12 cellular contexts compared by ENCODE assay signal in genomic region chr6:144778773-144779531, GRCh38.
DNase-seq lines count a peak whose midpoint lies in the region; ATAC-seq and TF ChIP-seq lines count a peak whose summit lies in the region.
"Had no signal": no experiment of that assay in that cellular context is flagged by ENCODE, and none has a peak within 500 bp of the region (broad histone marks: within the 10 kb centered on the region; RNA-seq: fewer than 3 reads in every experiment).

No MANE protein-coding gene starts in this region.

- H3K27me3 Mint-ChIP-seq in chondrocyte (ENCODE audit: low read depth), result no peaks in the 10 kb centered on the region

- H3K4me1 Mint-ChIP-seq in chondrocyte (ENCODE audit: low read depth), result no peaks in the 10 kb centered on the region
- H3K4me1 Mint-ChIP-seq: nephron had no signal

- H3K4me3 ChIP-seq in cardiac muscle cell (no peak overlapping the region), right cardiac atrium (ENCODE audit: low read length) (no peak overlapping the region), upper lobe of right lung (no peak overlapping the region)

- H3K4me1 ChIP-seq in cardiac muscle cell (ENCODE audit: low read depth) (no peaks in the 10 kb centered on the region), right cardiac atrium (ENCODE audit: control insufficient read depth, insufficient read depth, low read length) (no peaks in the 10 kb centered on the region), upper lobe of right lung (no peaks in the 10 kb centered on the region)

- TF ChIP-seq CTCF in cardiac muscle cell (IDR thresholded peaks at IDR 0.05; ENCODE audit: low read depth, low read length) (peak; percentile 28), chondrocyte (IDR thresholded peaks at IDR 0.05) (peak; percentile 51), upper lobe of right lung (IDR thresholded peaks at IDR 0.05) (no peak)

- no peak overlapping the region for H3K27ac ChIP-seq in cardiac muscle cell
- no peak overlapping the region for H3K27ac ChIP-seq in right cardiac atrium (ENCODE audit: low read length)
- no peak overlapping the region for H3K27ac ChIP-seq in upper lobe of right lung

- peaks cover 23% of the 10 kb centered on the region for H3K36me3 Mint-ChIP-seq in chondrocyte (ENCODE audit: low read depth)

- no peak for ATAC-seq in right cardiac atrium
- ATAC-seq in upper lobe of right lung, result peak; percentile 35
- no peak for ATAC-seq in GM19328 (IDR thresholded peaks at IDR 0.05; ENCODE audit: unreplicated experiment)
- ATAC-seq: activated CD4-positive, CD25-positive, alpha-beta regulatory T cell treated with anti-CD3 and anti-CD28 coated beads, Interleukin-2, amount 50 U/mL, for 24 hours had no signal

- 97% methylated on average over 1 of the region's 1 CpG for WGBS in right cardiac atrium

- H3K36me3 ChIP-seq in cardiac muscle cell (no peaks in the 10 kb centered on the region), upper lobe of right lung (peaks cover 47% of the 10 kb centered on the region)

- intact Hi-C loops in right cardiac atrium (cut with DNase I) (no loop called here), upper lobe of right lung (cut with DNase I) (no loop called here)

- H3K27me3 ChIP-seq in cardiac muscle cell, result no peaks in the 10 kb centered on the region
- H3K27me3 ChIP-seq in right cardiac atrium (ENCODE audit: control insufficient read depth, insufficient read depth), result no peaks in the 10 kb centered on the region
- no peaks in the 10 kb centered on the region for H3K27me3 ChIP-seq in upper lobe of right lung

- H3K9me3 ChIP-seq in cardiac muscle cell (ENCODE audit: low read depth) (no peaks in the 10 kb centered on the region), right cardiac atrium (ENCODE audit: control insufficient read depth, low read length) (no peaks in the 10 kb centered on the region), upper lobe of right lung (no peaks in the 10 kb centered on the region)

- no peak overlapping the region for H3K4me3 Mint-ChIP-seq in chondrocyte (ENCODE audit: unreplicated experiment)
- H3K4me3 Mint-ChIP-seq: nephron had no signal

- no peak for DNase-seq in cardiac muscle cell (ENCODE audit: low read depth in 1 of 2, low spot score in 1 of 2)
- DNase-seq in right cardiac atrium, result no peak
- peak; percentile 11 for DNase-seq in KBM-7
- DNase-seq in chondrocyte (ENCODE audit: low spot score), result no peak
- DNase-seq in upper lobe of right lung, result no peak
- DNase-seq in DMS79 treated with DMSO at 0.1 percent for 48 hours (lab: John Stamatoyannopoulos, UW), result no peak
- DNase-seq in COLO668 (lab: John Stamatoyannopoulos, UW; ENCODE audit: unreplicated experiment), result no peak
- DNase-seq: glutamatergic neuron, NCI-H345 had no signal

- in situ Hi-C loops in KBM-7 (cut with MboI; ENCODE audit: low pct_unique_long_range_greater_than_20kb, low sequenced_read_pairs), result no loop called here

- H3K27ac Mint-ChIP-seq in chondrocyte (ENCODE audit: unreplicated experiment), result no peak overlapping the region

- no peaks in the 10 kb centered on the region for H3K9me3 Mint-ChIP-seq in chondrocyte (ENCODE audit: low read depth)
- H3K9me3 Mint-ChIP-seq: nephron had no signal
